Comparison of ENCODE assay signal across 37 cellular contexts in the genomic region with DNA sequence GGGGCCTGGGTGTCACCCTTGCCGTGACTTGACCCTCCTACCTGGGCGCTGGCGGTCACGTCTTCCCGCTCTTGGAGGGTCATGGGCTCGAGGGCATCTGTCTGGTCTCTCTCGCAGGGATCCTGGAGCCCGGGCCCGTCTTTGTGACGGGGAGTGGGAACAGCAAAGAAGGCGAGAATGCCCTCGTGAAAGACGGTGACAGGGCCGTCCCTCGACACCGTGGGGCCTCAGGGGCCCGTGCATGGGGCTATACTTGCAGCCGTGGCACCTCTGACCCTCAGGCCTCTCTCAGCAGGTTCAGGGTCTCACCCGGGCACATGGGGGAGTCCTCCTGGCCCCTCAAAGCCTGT. TPM values are rescaled to one million over a fixed set of nuclear protein-coding genes. Genes with fewer than 3 reads are reported as not detected.
"Had no signal": no experiment of that assay in that cellular context is flagged by ENCODE, and none has a peak within 500 bp of the region (broad histone marks: within the 10 kb centered on the region; RNA-seq: fewer than 3 reads in every experiment).

No MANE protein-coding gene starts in this region.

- H3K36me3 ChIP-seq: brain microvascular endothelial cell, esophagus muscularis mucosa, gastrocnemius medialis, heart left ventricle, WERI-Rb-1 had no signal

- H3K4me1 ChIP-seq: foreskin keratinocyte, gastrocnemius medialis had no signal

- H3K4me3 Mint-ChIP-seq: activated B cell treated with CpG ODN at 0.5 μM for 24 hours; activated CD8-positive, alpha-beta T cell treated with anti-CD3 and anti-CD28 coated beads for 36 hours; activated naive CD8-positive, alpha-beta T cell; activated T-cell treated with anti-CD3 and anti-CD28 coated beads, Interleukin-2, amount 50 U/mL, for 4 hours; activated T-helper 17 cell treated with anti-CD3 and anti-CD28 coated beads, Interleukin-2, amount 50 U/mL, for 72 hours; central memory CD8-positive, alpha-beta T cell; dendritic cell treated with granulocyte-macrophage colony-stimulating factor and Interleukin-4, amounts not matched to agents 40 ng/mL and 50 ng/mL, for 4 days; T-helper 17 cell; T-helper 2 cell treated with Interferon-gamma antibody and Interleukin-4, amounts not matched to agents 5 μg/mL and 100 μg/mL, for 36 hours had no signal

- H3K36me3 Mint-ChIP-seq: activated naive CD8-positive, alpha-beta T cell had no signal

- H3K9me3 Mint-ChIP-seq: activated CD8-positive, alpha-beta T cell treated with anti-CD3 and anti-CD28 coated beads for 36 hours; activated T-cell treated with anti-CD3 and anti-CD28 coated beads, Interleukin-2, amount 50 U/mL, for 4 hours; central memory CD8-positive, alpha-beta T cell; T-helper 2 cell treated with Interferon-gamma antibody and Interleukin-4, amounts not matched to agents 5 μg/mL and 100 μg/mL, for 36 hours had no signal

- ATAC-seq: activated CD4-positive, CD25-positive, alpha-beta regulatory T cell treated with anti-CD3 and anti-CD28 coated beads, Interleukin-2, amount 50 U/mL, for 24 hours; activated CD8-positive, alpha-beta T cell treated with anti-CD3 and anti-CD28 coated beads for 36 hours; activated T-cell treated with anti-CD3 and anti-CD28 coated beads, Interleukin-2, amount 50 U/mL, for 4 hours; activated T-helper 17 cell treated with anti-CD3 and anti-CD28 coated beads, Interleukin-2, amount 50 U/mL, for 72 hours; foreskin keratinocyte; gastrocnemius medialis; heart left ventricle; T-helper 17 cell had no signal

- DNase-seq: activated B cell treated with CpG ODN at 0.5 μM for 24 hours; activated CD4-positive, alpha-beta T cell treated with anti-CD3 and anti-CD28 coated beads for 48 hours; activated CD4-positive, alpha-beta T cell treated with anti-CD3 and anti-CD28 coated beads, Interleukin-2, amount 50 U/mL, for 1 hour; activated CD4-positive, alpha-beta T cell treated with anti-CD3 and anti-CD28 coated beads, Interleukin-2, amount 50 U/mL, for 48 hours; activated CD8-positive, alpha-beta memory T cell treated with anti-CD3 and anti-CD28 coated beads for 24 hours; activated CD8-positive, alpha-beta T cell treated with anti-CD3 and anti-CD28 coated beads for 36 hours; activated effector memory CD4-positive, alpha-beta T cell treated with Interleukin-2 at 50 U/mL for 16 hours; activated gamma-delta T cell treated with Interleukin-2 at 50 U/mL for 16 hours; activated naive CD4-positive, alpha-beta T cell treated with anti-CD3 and anti-CD28 coated beads, Interleukin-2, amount 50 U/mL, for 16 hours; activated naive CD4-positive, alpha-beta T cell treated with Interleukin-2 at 50 U/mL for 16 hours; activated T-cell treated with anti-CD3 and anti-CD28 coated beads, Interleukin-2, amount 50 U/mL, for 4 hours; amniotic stem cell; anterior cingulate cortex; brain microvascular endothelial cell; dorsolateral prefrontal cortex; effector memory CD4-positive, alpha-beta T cell; erythroblast; foreskin keratinocyte; gastrocnemius medialis; glutamatergic neuron; heart left ventricle; T-helper 17 cell; T1000; WERI-Rb-1 had no signal

- H3K27ac Mint-ChIP-seq: activated CD8-positive, alpha-beta T cell treated with anti-CD3 and anti-CD28 coated beads for 36 hours; activated naive CD8-positive, alpha-beta T cell; activated T-helper 17 cell treated with anti-CD3 and anti-CD28 coated beads, Interleukin-2, amount 50 U/mL, for 72 hours; dendritic cell treated with granulocyte-macrophage colony-stimulating factor and Interleukin-4, amounts not matched to agents 40 ng/mL and 50 ng/mL, for 4 days; T-helper 17 cell; T-helper 2 cell treated with Interferon-gamma antibody and Interleukin-4, amounts not matched to agents 5 μg/mL and 100 μg/mL, for 36 hours had no signal

- H3K27me3 Mint-ChIP-seq: activated CD8-positive, alpha-beta T cell treated with anti-CD3 and anti-CD28 coated beads for 36 hours; activated naive CD8-positive, alpha-beta T cell; activated T-helper 17 cell treated with anti-CD3 and anti-CD28 coated beads, Interleukin-2, amount 50 U/mL, for 72 hours; central memory CD8-positive, alpha-beta T cell; T-helper 17 cell had no signal

- H3K27ac ChIP-seq: brain microvascular endothelial cell, coronary artery, dorsolateral prefrontal cortex, esophagus muscularis mucosa, foreskin keratinocyte, gastrocnemius medialis, heart left ventricle, WERI-Rb-1 had no signal

- H3K9me3 ChIP-seq: esophagus muscularis mucosa, gastrocnemius medialis, heart left ventricle had no signal

- H3K4me3 ChIP-seq: coronary artery, dorsolateral prefrontal cortex, esophagus muscularis mucosa, gastrocnemius medialis, heart left ventricle had no signal

RNA-seq across cellular contexts. Expression of a gene that starts 20.9 kb away (rescaled TPM):
- total RNA-seq: astrocyte, bronchial epithelial cell, foreskin keratinocyte had no signal
- polyA plus RNA-seq: foreskin keratinocyte had no signal

RNA-seq across cellular contexts. Expression of a gene that starts 35.1 kb away (rescaled TPM):
- total RNA-seq: activated B cell treated with CpG ODN at 0.5 μM for 24 hours; activated CD8-positive, alpha-beta T cell treated with anti-CD3 and anti-CD28 coated beads for 36 hours; activated T-cell treated with anti-CD3 and anti-CD28 coated beads, Interleukin-2, amount 50 U/mL, for 4 hours; activated T-helper 17 cell treated with anti-CD3 and anti-CD28 coated beads, Interleukin-2, amount 50 U/mL, for 72 hours; astrocyte; bronchial epithelial cell; cardiac septum; cerebellum; esophagus muscularis mucosa; foreskin keratinocyte; gastrocnemius medialis; heart left ventricle; T-helper 17 cell had no signal
- polyA plus RNA-seq: adipose tissue, foreskin keratinocyte, heart left ventricle had no signal
